Comparison of ENCODE assay signal across 8 cellular contexts in the genomic region with DNA sequence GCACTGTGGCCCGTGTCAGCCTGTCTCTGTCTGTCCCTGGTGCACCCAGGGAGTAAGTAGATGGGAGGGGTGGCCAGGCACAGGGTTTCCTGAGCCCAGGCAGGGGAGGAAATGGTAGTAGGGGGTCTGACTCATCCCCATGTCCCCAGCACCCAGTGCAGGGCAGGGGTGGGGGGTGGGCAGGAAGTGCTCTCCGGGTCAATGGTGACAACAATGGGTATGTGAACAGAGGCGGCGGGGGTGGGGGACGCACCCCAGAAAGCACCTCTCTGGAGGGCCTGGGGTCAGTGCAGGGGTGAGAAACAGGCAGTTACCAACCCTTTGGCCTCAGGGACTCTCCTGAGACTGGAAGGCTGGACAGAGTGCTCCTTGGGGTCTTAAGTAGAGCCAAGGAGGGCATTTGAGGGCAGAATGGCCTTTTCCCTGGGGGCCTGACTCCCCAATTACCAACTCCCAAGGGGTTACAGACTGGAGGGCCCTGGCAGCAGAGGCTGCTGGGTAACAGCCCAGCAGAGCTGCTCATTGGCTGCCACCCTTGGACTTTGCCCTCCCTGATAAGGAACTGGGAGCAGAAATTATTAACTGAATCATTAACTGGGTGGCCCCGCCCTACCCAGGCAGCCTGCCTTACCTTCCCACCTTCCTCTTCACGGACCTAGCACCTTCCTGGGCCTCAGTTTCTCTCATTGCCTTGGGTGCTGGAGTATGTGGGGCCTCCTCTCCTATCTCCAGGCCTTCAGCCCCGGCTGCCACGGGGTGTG. TPM values are rescaled to one million over a fixed set of nuclear protein-coding genes. Genes with fewer than 3 reads are reported as not detected.
DNase-seq lines count a peak whose midpoint lies in the region; ATAC-seq and TF ChIP-seq lines count a peak whose summit lies in the region.

No MANE protein-coding gene starts in this region.

- CTCF ChIA-PET in GM10248 (lab: Yijun Ruan, JAX), result interaction anchor here (1.0 to 4.2 kb wide), 6 partner anchors 8 to 352 kb away, joined by 3 to 30 read pairs (median 5); no protein-coding TSS in a partner anchor

- DNase-seq in GM10248 (ENCODE audit: extremely low spot score), result peak; percentile 89
- peak; percentile 52 to 66 for DNase-seq in activated T-cell treated with anti-CD3 and anti-CD28 coated beads, Interleukin-2, amount 50 U/mL, for 48 hours
- DNase-seq in lung microvascular endothelial cell (ENCODE audit: low read depth in 2 of 2), result peak; percentile 20 to 43
- no peak for DNase-seq in inferior parietal cortex (ENCODE audit: extremely low spot score)
- DNase-seq in germinal center (ENCODE audit: low spot score), result no peak

- POLR2A ChIA-PET in GM10248 (lab: Yijun Ruan, JAX), result no interaction called here

- TF ChIP-seq CTCF in GM10248 (IDR thresholded peaks at IDR 0.05; ENCODE audit: control extremely low read depth, extremely low read depth, low read depth, missing control alignments), result no peak

- ATAC-seq in HG03342 (IDR thresholded peaks at IDR 0.05; ENCODE audit: unreplicated experiment) (peak; percentile 49), HG02981 (IDR thresholded peaks at IDR 0.05; ENCODE audit: unreplicated experiment) (no peak), GM19467 (IDR thresholded peaks at IDR 0.05; ENCODE audit: unreplicated experiment) (no peak)

RNA-seq across cellular contexts. Expression of gene MYRF, which starts 4.2 kb away (rescaled TPM):
- total RNA-seq in lung microvascular endothelial cell, result 0.20 and 0.22 TPM in 2 replicates

RNA-seq across cellular contexts. Expression of gene TMEM258, which starts 35.8 kb away (rescaled TPM):
- 116 and 161 TPM in 2 replicates for total RNA-seq in lung microvascular endothelial cell

RNA-seq across cellular contexts. Expression of gene FEN1, which starts 36.1 kb away (rescaled TPM):
- total RNA-seq in lung microvascular endothelial cell, result 8.3 and 19.2 TPM in 2 replicates

Comparison
In these comparisons a context has a peak if more than half of its experiments do, and no peak if none do; other contexts are left out.
1. DNase-seq: peak in GM10248 (single experiment), activated T-cell treated with anti-CD3 and anti-CD28 coated beads, Interleukin-2, amount 50 U/mL, for 48 hours (2 of 2) and lung microvascular endothelial cell (2 of 2); none in inferior parietal cortex (single experiment) and germinal center (single experiment).